ENCODE assay signal across 9 cellular contexts in genomic region chr2:70340921-70341765, GRCh38. TPM values are rescaled to one million over a fixed set of nuclear protein-coding genes. Genes with fewer than 3 reads are reported as not detected.
DNase-seq lines count a peak whose midpoint lies in the region; ATAC-seq and TF ChIP-seq lines count a peak whose summit lies in the region.
"Had no signal": no experiment of that assay in that cellular context is flagged by ENCODE, and none has a peak within 500 bp of the region (broad histone marks: within the 10 kb centered on the region; RNA-seq: fewer than 3 reads in every experiment).

No MANE protein-coding gene starts in this region.

- H3K4me3 ChIP-seq in OCI-LY7 (ENCODE audit: low read depth, low read length, poor library complexity, severe bottlenecking) (no peak overlapping the region), cardiac muscle cell (no peak overlapping the region)

- H3K27ac ChIP-seq in OCI-LY7 (ENCODE audit: low read depth, low read length, poor library complexity, severe bottlenecking) (no peak overlapping the region), cardiac muscle cell (no peak overlapping the region)

- no TSS peak for BruUV-seq in OCI-LY7 (replicated peaks; lab: Mats Ljungman, UMichigan)

- H3K27ac Mint-ChIP-seq in HFFc6, result no peak overlapping the region
- H3K27ac Mint-ChIP-seq in activated naive CD4-positive, alpha-beta T cell treated with anti-CD3 and anti-CD28 coated beads, Interleukin-2, amount 50 U/mL, for 72 hours, result peak overlapping the region in 1 of 2 donors; percentile 2
- H3K27ac Mint-ChIP-seq: activated B cell treated with CpG ODN at 0.5 μM for 24 hours had no signal

- no peaks in the 10 kb centered on the region for H3K9me2 ChIP-seq in OCI-LY7 (ENCODE audit: insufficient read depth, low read length)

- H3K9me3 ChIP-seq in OCI-LY7 (ENCODE audit: low read length), result no peaks in the 10 kb centered on the region
- H3K9me3 ChIP-seq in cardiac muscle cell (ENCODE audit: low read depth), result no peaks in the 10 kb centered on the region

- H3K4me2 ChIP-seq in OCI-LY7 (ENCODE audit: low read length), result no peak overlapping the region

- peak; percentile 70 for DNase-seq in D341Med (ENCODE audit: low spot score)
- DNase-seq in HFFc6, result peak; percentile 46
- DNase-seq in OCI-LY7 (ENCODE audit: low spot score), result peak; percentile 53
- DNase-seq in activated naive CD4-positive, alpha-beta T cell treated with anti-CD3 and anti-CD28 coated beads, Interleukin-2, amount 50 U/mL, for 72 hours (ENCODE audit: low spot score in 2 of 2), result peak in 1 of 2 donors; percentile 38
- DNase-seq in cardiac muscle cell (ENCODE audit: low read depth in 1 of 2, low spot score in 1 of 2), result peak; percentile 52 to 67
- DNase-seq in renal cortical epithelial cell (ENCODE audit: low read depth), result peak; percentile 42
- DNase-seq: activated B cell treated with CpG ODN at 0.5 μM for 24 hours had no signal

- no peaks in the 10 kb centered on the region for H4K20me1 ChIP-seq in OCI-LY7 (ENCODE audit: insufficient read depth, low read length)

- peaks cover 53% of the 10 kb centered on the region for H3K4me1 Mint-ChIP-seq in HFFc6 (ENCODE audit: low read depth)
- H3K4me1 Mint-ChIP-seq: activated B cell treated with CpG ODN at 0.5 μM for 24 hours had no signal

- H3K36me3 Mint-ChIP-seq in HFFc6 (ENCODE audit: low read depth), result no peaks in the 10 kb centered on the region
- no peaks in the 10 kb centered on the region for H3K36me3 Mint-ChIP-seq in activated naive CD4-positive, alpha-beta T cell treated with anti-CD3 and anti-CD28 coated beads, Interleukin-2, amount 50 U/mL, for 72 hours

- intact Hi-C loops in OCI-LY7 (cut with micrococcal nuclease; ENCODE audit: unreplicated experiment), result loop anchor here (1.0 kb wide), 2 partner anchors 276 to 307 kb away; no protein-coding TSS in a partner anchor

- POLR2A ChIA-PET in OCI-LY7 (lab: Charles Lee), result no interaction called here

- H3K27me3 Mint-ChIP-seq in HFFc6 (ENCODE audit: insufficient read depth), result peaks cover 3% of the 10 kb centered on the region; the same call in 1 of the 2 replicates

- no peaks in the 10 kb centered on the region for H3K4me1 ChIP-seq in OCI-LY7 (ENCODE audit: insufficient read depth, low read length, poor library complexity, severe bottlenecking)
- no peaks in the 10 kb centered on the region for H3K4me1 ChIP-seq in cardiac muscle cell (ENCODE audit: low read depth)

- CTCF ChIA-PET in OCI-LY7 (lab: Charles Lee; ENCODE audit: unreplicated experiment), result interaction anchor here (1.1 kb wide), 1 partner anchor 9 kb away, joined by 3 read pairs; no protein-coding TSS in a partner anchor

- TF ChIP-seq CTCF in HFFc6 (IDR thresholded peaks at IDR 0.05), result peak; percentile 93
- TF ChIP-seq CTCF in OCI-LY7 (conservative IDR thresholded peaks at IDR 0.05; ENCODE audit: low read length), result peak; percentile 94
- TF ChIP-seq CTCF in cardiac muscle cell (IDR thresholded peaks at IDR 0.05; ENCODE audit: low read depth, low read length), result peak; percentile 82

- H3K36me3 ChIP-seq in OCI-LY7 (ENCODE audit: insufficient read depth, low read length) (no peaks in the 10 kb centered on the region), cardiac muscle cell (no peaks in the 10 kb centered on the region)

- H2AFZ ChIP-seq in OCI-LY7 (ENCODE audit: low read length), result no peak overlapping the region

- no peaks in the 10 kb centered on the region for H3K79me2 ChIP-seq in OCI-LY7 (ENCODE audit: insufficient read depth, low read depth, low read length)

- H3K4me3 Mint-ChIP-seq in HFFc6, result no peak overlapping the region
- H3K4me3 Mint-ChIP-seq: activated B cell treated with CpG ODN at 0.5 μM for 24 hours had no signal

- H3K27me3 ChIP-seq in cardiac muscle cell, result no peaks in the 10 kb centered on the region

- H3K9me3 Mint-ChIP-seq in HFFc6, result no peaks in the 10 kb centered on the region
- no peaks in the 10 kb centered on the region for H3K9me3 Mint-ChIP-seq in activated naive CD4-positive, alpha-beta T cell treated with anti-CD3 and anti-CD28 coated beads, Interleukin-2, amount 50 U/mL, for 72 hours
- H3K9me3 Mint-ChIP-seq: activated B cell treated with CpG ODN at 0.5 μM for 24 hours had no signal

- ATAC-seq in activated naive CD4-positive, alpha-beta T cell treated with anti-CD3 and anti-CD28 coated beads, Interleukin-2, amount 50 U/mL, for 72 hours, result peak; percentile 50 to 57
- ATAC-seq in HG03460 (IDR thresholded peaks at IDR 0.05; ENCODE audit: unreplicated experiment) (no peak), GM18520 (IDR thresholded peaks at IDR 0.05; ENCODE audit: unreplicated experiment) (no peak)

RNA-seq across cellular contexts. Expression of gene FAM136A, which starts 39.3 kb away (rescaled TPM):
- 10 to 100 TPM; 28.2 to 37.0 (median 32.5) TPM for total RNA-seq in HFFc6 (2021; fragmentation: NEBNext Ultra II Directional; extraction: Animal tissue kit (Norgen Biotek cat#: 25700))
- 57.2 and 71.0 TPM in 2 replicates for total RNA-seq in OCI-LY7 (2014; rRNA removed; shearing (Covaris generic))
- total RNA-seq in OCI-LY7 (2022) (70.8 and 82.2 TPM in 2 replicates), cardiac muscle cell (70.8 and 75.5 TPM in 2 replicates), renal cortical epithelial cell (48.4 and 49.3 TPM in 2 replicates)
- 10 to 100 TPM; 33.6 to 47.7 TPM for total RNA-seq in activated naive CD4-positive, alpha-beta T cell treated with anti-CD3 and anti-CD28 coated beads, Interleukin-2, amount 50 U/mL, for 72 hours
- 109 and 113 TPM in 2 replicates for polyA plus RNA-seq in cardiac muscle cell

RNA-seq across cellular contexts. Expression of gene SNRPG, which starts 47.6 kb away (rescaled TPM):
- 100 to 1,000 TPM; 183 to 246 (median 226) TPM for total RNA-seq in HFFc6 (2021; fragmentation: NEBNext Ultra II Directional; extraction: Animal tissue kit (Norgen Biotek cat#: 25700))
- total RNA-seq in OCI-LY7 (2014; rRNA removed; shearing (Covaris generic)), result 221 and 309 TPM in 2 replicates
- total RNA-seq in OCI-LY7 (2022) (295 and 349 TPM in 2 replicates), cardiac muscle cell (105 and 163 TPM in 2 replicates), renal cortical epithelial cell (100 and 375 TPM in 2 replicates)
- 100 to 1,000 TPM; 388 to 432 TPM for total RNA-seq in activated naive CD4-positive, alpha-beta T cell treated with anti-CD3 and anti-CD28 coated beads, Interleukin-2, amount 50 U/mL, for 72 hours
- 285 and 359 TPM in 2 replicates for polyA plus RNA-seq in cardiac muscle cell

Comparison
In these comparisons a context has a peak if more than half of its experiments do, and no peak if none do; other contexts are left out.
1. ATAC-seq: peak in activated naive CD4-positive, alpha-beta T cell treated with anti-CD3 and anti-CD28 coated beads, Interleukin-2, amount 50 U/mL, for 72 hours (2 of 2); none in HG03460 (single experiment) and GM18520 (single experiment).
2. Peak in every context shown above with its lines, with median percentiles within 50 percentile points of each other: CTCF ChIP-seq.